In the genomic region with DNA sequence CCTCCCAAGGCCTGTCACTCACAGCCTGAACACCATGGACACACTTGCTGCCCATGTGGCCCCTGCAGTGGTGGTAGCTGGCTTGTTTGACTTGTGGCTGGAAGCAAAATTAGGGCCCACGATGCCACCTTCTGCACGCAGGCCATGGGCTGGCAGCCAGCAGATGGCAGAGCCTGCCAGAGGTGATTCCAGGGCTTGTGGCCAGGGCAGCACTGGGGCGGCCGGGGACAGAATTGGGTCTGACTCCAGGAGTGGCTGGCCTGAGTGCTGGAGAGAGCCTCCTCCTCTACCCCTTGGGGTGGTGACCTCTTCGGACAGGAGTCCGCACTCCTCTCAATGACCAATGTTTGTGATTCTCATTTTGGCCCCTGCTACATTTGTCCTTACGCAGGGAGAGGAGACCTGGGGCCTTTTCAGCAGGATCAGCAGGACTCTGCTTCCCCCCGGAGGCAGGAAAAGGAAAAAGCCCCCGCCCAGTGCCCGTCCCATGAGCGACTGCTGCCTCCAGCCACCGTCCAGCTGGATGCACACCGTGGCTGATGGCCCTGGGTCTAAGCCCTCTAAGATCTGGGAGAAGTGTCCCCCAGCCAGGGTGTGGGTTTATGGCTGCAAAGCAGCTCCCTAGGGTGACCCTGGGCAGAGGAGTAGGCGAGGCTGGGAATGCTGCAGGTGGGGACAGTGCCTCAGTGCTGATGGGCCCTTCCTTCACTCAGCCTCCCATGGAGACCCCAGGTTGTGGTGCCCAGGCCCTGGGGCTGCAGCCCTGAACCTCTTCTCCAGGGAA, we compare ENCODE assay signal across 1 cellular context.
TF ChIP-seq lines count a peak whose summit lies in the region.

No MANE protein-coding gene starts in this region.

TF ChIP-seq in HepG2, 621 proteins besides CTCF, POLR2A, EP300 and RAD21 (continued from another document and continues in another):
- TF ChIP-seq, protein P1, sequence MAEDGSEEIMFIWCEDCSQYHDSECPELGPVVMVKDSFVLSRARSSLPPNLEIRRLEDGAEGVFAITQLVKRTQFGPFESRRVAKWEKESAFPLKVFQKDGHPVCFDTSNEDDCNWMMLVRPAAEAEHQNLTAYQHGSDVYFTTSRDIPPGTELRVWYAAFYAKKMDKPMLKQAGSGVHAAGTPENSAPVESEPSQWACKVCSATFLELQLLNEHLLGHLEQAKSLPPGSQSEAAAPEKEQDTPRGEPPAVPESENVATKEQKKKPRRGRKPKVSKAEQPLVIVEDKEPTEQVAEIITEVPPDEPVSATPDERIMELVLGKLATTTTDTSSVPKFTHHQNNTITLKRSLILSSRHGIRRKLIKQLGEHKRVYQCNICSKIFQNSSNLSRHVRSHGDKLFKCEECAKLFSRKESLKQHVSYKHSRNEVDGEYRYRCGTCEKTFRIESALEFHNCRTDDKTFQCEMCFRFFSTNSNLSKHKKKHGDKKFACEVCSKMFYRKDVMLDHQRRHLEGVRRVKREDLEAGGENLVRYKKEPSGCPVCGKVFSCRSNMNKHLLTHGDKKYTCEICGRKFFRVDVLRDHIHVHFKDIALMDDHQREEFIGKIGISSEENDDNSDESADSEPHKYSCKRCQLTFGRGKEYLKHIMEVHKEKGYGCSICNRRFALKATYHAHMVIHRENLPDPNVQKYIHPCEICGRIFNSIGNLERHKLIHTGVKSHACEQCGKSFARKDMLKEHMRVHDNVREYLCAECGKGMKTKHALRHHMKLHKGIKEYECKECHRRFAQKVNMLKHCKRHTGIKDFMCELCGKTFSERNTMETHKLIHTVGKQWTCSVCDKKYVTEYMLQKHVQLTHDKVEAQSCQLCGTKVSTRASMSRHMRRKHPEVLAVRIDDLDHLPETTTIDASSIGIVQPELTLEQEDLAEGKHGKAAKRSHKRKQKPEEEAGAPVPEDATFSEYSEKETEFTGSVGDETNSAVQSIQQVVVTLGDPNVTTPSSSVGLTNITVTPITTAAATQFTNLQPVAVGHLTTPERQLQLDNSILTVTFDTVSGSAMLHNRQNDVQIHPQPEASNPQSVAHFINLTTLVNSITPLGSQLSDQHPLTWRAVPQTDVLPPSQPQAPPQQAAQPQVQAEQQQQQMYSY (CRISPR knock-in tag; IDR thresholded peaks at IDR 0.05), result no peak
- TF ChIP-seq ZNF33B (CRISPR knock-in tag; IDR thresholded peaks at IDR 0.05) (0 out of 2 replicates have a peak, but pooled peaks have one; percentile 17), KDM2A (CRISPR knock-in tag; IDR thresholded peaks at IDR 0.05; ENCODE audit: borderline replicate concordance, low read depth) (peak; percentile 75; the same call in 1 of the 2 replicates), ZNF253 (CRISPR knock-in tag; IDR thresholded peaks at IDR 0.05; ENCODE audit: borderline replicate concordance) (peak; percentile 75; the same call in 1 of the 2 replicates), MYC (CRISPR knock-in tag; IDR thresholded peaks at IDR 0.05; ENCODE audit: borderline replicate concordance) (peak; percentile 61; the same call in 1 of the 2 replicates), NCOA2 (CRISPR knock-in tag; IDR thresholded peaks at IDR 0.05) (no peak; the same call in 1 of the 2 replicates), ZNF383 (CRISPR knock-in tag; IDR thresholded peaks at IDR 0.05; ENCODE audit: borderline replicate concordance) (no peak), KLF11 (CRISPR knock-in tag; IDR thresholded peaks at IDR 0.05) (no peak), ZNF766 (CRISPR knock-in tag; IDR thresholded peaks at IDR 0.05; ENCODE audit: borderline replicate concordance) (no peak), SALL2 (CRISPR knock-in tag; IDR thresholded peaks at IDR 0.05) (no peak), RXRB (CRISPR knock-in tag; IDR thresholded peaks at IDR 0.05; ENCODE audit: borderline replicate concordance) (peak; percentile 34; the same call in 1 of the 2 replicates), TFE3 (CRISPR knock-in tag; IDR thresholded peaks at IDR 0.05) (no peak), ZNF414 (CRISPR knock-in tag; IDR thresholded peaks at IDR 0.05) (0 out of 2 replicates have a peak, but pooled peaks have one; percentile 44), PHB2 (IDR thresholded peaks at IDR 0.05; ENCODE audit: partially characterized antibody) (no peak), HOXD1 (CRISPR knock-in tag; IDR thresholded peaks at IDR 0.05) (no peak), FOXP1 (IDR thresholded peaks at IDR 0.05) (no peak), FOXP1 (CRISPR knock-in tag; IDR thresholded peaks at IDR 0.05) (no peak), HDAC6 (IDR thresholded peaks at IDR 0.05; ENCODE audit: low read depth, low read length) (no peak), ZNF552 (CRISPR knock-in tag; IDR thresholded peaks at IDR 0.05; ENCODE audit: borderline replicate concordance) (0 out of 2 replicates have a peak, but pooled peaks have one; percentile 55), SAP130 (CRISPR knock-in tag; IDR thresholded peaks at IDR 0.05; ENCODE audit: low read depth) (no peak; the same call in 1 of the 2 replicates), ZNF264 (CRISPR knock-in tag; IDR thresholded peaks at IDR 0.05) (no peak), ATF4 (CRISPR knock-in tag; IDR thresholded peaks at IDR 0.05) (peak in 1 of 2 experiments; percentile 53; a peak in 1 of 4 replicates), PRPF4 (IDR thresholded peaks at IDR 0.05; ENCODE audit: low read depth, low read length, poor library complexity, severe bottlenecking) (no peak), FOXC1 (CRISPR knock-in tag; IDR thresholded peaks at IDR 0.05; ENCODE audit: borderline replicate concordance) (peak; percentile 34; the same call in 1 of the 2 replicates), PPARG (CRISPR knock-in tag; conservative IDR thresholded peaks at IDR 0.05) (no peak), ZNF879 (CRISPR knock-in tag; IDR thresholded peaks at IDR 0.05) (no peak), ZNF343 (CRISPR knock-in tag; IDR thresholded peaks at IDR 0.05) (peak; percentile 22; the same call in 1 of the 2 replicates), ZBTB7A (CRISPR knock-in tag; IDR thresholded peaks at IDR 0.05) (0 out of 2 replicates have a peak, but pooled peaks have one; percentile 6), ARID5B (CRISPR knock-in tag; IDR thresholded peaks at IDR 0.05) (peak; percentile 48), RBM39 (IDR thresholded peaks at IDR 0.05; ENCODE audit: low read depth, low read length, poor library complexity, severe bottlenecking) (peak; percentile 36), ZNF768 (CRISPR knock-in tag; IDR thresholded peaks at IDR 0.05) (no peak), GMEB2 (CRISPR knock-in tag; IDR thresholded peaks at IDR 0.05; ENCODE audit: low read depth) (no peak)
- TF ChIP-seq, protein P2, sequence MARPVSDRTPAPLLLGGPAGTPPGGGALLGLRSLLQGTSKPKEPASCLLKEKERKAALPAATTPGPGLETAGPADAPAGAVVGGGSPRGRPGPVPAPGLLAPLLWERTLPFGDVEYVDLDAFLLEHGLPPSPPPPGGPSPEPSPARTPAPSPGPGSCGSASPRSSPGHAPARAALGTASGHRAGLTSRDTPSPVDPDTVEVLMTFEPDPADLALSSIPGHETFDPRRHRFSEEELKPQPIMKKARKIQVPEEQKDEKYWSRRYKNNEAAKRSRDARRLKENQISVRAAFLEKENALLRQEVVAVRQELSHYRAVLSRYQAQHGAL (CRISPR knock-in tag; IDR thresholded peaks at IDR 0.05; ENCODE audit: not compliant biosample characterization), result no peak
- TF ChIP-seq, protein P3, sequence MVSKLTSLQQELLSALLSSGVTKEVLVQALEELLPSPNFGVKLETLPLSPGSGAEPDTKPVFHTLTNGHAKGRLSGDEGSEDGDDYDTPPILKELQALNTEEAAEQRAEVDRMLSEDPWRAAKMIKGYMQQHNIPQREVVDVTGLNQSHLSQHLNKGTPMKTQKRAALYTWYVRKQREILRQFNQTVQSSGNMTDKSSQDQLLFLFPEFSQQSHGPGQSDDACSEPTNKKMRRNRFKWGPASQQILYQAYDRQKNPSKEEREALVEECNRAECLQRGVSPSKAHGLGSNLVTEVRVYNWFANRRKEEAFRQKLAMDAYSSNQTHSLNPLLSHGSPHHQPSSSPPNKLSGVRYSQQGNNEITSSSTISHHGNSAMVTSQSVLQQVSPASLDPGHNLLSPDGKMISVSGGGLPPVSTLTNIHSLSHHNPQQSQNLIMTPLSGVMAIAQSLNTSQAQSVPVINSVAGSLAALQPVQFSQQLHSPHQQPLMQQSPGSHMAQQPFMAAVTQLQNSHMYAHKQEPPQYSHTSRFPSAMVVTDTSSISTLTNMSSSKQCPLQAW (CRISPR knock-in tag; IDR thresholded peaks at IDR 0.05), result no peak; the same call in 1 of the 2 replicates
- TF ChIP-seq, protein P4, sequence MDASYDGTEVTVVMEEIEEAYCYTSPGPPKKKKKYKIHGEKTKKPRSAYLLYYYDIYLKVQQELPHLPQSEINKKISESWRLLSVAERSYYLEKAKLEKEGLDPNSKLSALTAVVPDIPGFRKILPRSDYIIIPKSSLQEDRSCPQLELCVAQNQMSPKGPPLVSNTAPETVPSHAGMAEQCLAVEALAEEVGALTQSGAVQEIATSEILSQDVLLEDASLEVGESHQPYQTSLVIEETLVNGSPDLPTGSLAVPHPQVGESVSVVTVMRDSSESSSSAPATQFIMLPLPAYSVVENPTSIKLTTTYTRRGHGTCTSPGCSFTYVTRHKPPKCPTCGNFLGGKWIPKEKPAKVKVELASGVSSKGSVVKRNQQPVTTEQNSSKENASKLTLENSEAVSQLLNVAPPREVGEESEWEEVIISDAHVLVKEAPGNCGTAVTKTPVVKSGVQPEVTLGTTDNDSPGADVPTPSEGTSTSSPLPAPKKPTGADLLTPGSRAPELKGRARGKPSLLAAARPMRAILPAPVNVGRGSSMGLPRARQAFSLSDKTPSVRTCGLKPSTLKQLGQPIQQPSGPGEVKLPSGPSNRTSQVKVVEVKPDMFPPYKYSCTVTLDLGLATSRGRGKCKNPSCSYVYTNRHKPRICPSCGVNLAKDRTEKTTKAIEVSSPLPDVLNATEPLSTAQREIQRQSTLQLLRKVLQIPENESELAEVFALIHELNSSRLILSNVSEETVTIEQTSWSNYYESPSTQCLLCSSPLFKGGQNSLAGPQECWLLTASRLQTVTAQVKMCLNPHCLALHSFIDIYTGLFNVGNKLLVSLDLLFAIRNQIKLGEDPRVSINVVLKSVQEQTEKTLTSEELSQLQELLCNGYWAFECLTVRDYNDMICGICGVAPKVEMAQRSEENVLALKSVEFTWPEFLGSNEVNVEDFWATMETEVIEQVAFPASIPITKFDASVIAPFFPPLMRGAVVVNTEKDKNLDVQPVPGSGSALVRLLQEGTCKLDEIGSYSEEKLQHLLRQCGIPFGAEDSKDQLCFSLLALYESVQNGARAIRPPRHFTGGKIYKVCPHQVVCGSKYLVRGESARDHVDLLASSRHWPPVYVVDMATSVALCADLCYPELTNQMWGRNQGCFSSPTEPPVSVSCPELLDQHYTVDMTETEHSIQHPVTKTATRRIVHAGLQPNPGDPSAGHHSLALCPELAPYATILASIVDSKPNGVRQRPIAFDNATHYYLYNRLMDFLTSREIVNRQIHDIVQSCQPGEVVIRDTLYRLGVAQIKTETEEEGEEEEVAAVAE (CRISPR knock-in tag; IDR thresholded peaks at IDR 0.05; ENCODE audit: borderline replicate concordance), result no peak
